In the genomic region with DNA sequence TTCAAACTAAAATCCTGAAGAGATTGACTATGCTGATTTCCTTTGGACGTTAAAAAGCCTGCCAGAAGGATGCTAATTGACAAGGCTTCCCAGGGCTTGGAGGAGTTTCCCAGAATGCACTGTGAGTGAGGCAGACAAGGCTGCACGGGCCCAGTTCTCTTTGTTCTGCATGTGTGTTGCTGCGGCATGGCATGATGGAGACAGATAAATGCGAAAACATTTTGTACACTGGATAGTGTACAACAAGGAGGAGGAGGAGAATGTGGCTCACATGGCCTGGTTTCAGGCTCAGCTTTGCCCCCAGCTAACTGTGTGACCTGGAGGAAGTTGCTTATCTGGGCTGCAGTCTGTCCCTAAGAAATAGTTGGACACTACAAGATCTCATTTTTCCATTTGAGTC, we compare ENCODE assay signal across 1 cellular context.
A peak's percentile ranks its signal among the peaks of the same experiment; 100 is the strongest.
TF ChIP-seq lines count a peak whose summit lies in the region.

No MANE protein-coding gene starts in this region.

TF ChIP-seq in K562, 482 proteins besides CTCF, POLR2A, EP300 and RAD21 (continued from another document and continues in another):
- TF ChIP-seq, protein P1, sequence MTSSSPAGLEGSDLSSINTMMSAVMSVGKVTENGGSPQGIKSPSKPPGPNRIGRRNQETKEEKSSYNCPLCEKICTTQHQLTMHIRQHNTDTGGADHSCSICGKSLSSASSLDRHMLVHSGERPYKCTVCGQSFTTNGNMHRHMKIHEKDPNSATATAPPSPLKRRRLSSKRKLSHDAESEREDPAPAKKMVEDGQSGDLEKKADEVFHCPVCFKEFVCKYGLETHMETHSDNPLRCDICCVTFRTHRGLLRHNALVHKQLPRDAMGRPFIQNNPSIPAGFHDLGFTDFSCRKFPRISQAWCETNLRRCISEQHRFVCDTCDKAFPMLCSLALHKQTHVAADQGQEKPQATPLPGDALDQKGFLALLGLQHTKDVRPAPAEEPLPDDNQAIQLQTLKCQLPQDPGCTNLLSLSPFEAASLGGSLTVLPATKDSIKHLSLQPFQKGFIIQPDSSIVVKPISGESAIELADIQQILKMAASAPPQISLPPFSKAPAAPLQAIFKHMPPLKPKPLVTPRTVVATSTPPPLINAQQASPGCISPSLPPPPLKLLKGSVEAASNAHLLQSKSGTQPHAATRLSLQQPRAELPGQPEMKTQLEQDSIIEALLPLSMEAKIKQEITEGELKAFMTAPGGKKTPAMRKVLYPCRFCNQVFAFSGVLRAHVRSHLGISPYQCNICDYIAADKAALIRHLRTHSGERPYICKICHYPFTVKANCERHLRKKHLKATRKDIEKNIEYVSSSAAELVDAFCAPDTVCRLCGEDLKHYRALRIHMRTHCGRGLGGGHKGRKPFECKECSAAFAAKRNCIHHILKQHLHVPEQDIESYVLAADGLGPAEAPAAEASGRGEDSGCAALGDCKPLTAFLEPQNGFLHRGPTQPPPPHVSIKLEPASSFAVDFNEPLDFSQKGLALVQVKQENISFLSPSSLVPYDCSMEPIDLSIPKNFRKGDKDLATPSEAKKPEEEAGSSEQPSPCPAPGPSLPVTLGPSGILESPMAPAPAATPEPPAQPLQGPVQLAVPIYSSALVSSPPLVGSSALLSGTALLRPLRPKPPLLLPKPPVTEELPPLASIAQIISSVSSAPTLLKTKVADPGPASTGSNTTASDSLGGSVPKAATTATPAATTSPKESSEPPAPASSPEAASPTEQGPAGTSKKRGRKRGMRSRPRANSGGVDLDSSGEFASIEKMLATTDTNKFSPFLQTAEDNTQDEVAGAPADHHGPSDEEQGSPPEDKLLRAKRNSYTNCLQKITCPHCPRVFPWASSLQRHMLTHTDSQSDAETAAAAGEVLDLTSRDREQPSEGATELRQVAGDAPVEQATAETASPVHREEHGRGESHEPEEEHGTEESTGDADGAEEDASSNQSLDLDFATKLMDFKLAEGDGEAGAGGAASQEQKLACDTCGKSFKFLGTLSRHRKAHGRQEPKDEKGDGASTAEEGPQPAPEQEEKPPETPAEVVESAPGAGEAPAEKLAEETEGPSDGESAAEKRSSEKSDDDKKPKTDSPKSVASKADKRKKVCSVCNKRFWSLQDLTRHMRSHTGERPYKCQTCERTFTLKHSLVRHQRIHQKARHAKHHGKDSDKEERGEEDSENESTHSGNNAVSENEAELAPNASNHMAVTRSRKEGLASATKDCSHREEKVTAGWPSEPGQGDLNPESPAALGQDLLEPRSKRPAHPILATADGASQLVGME (CRISPR knock-in tag; IDR thresholded peaks at IDR 0.05), result peak; percentile 86; the same call in 1 of the 2 replicates
- TF ChIP-seq TCF7 (IDR thresholded peaks at IDR 0.05; ENCODE audit: borderline replicate concordance), result no peak
- TF ChIP-seq ZMIZ1 (IDR thresholded peaks at IDR 0.05; ENCODE audit: low read depth in 2 of 2, low read length in 2 of 2), result no peak
- no peak for TF ChIP-seq FOXK2 (conservative IDR thresholded peaks at IDR 0.05 in 1 of 2, IDR thresholded peaks at IDR 0.05 in 1 of 2; ENCODE audit: low read depth in 2 of 2)
- TF ChIP-seq KDM1A (IDR thresholded peaks at IDR 0.05), result peak in 1 of 2 experiments; percentile 84; a peak in 2 of 4 replicates
- TF ChIP-seq MAFK (IDR thresholded peaks at IDR 0.05; ENCODE audit: low read length), result no peak
- TF ChIP-seq U2AF1 (optimal IDR thresholded peaks at IDR 0.05; ENCODE audit: low read depth, low read length), result no peak
- TF ChIP-seq ZNF124 (CRISPR knock-in tag; IDR thresholded peaks at IDR 0.05), result no peak
- peak; percentile 79; the same call in 1 of the 2 replicates for TF ChIP-seq CTBP1 (IDR thresholded peaks at IDR 0.05; ENCODE audit: borderline replicate concordance)
- TF ChIP-seq SMAD2 (IDR thresholded peaks at IDR 0.05; ENCODE audit: low read depth, low read length), result no peak
- peak; percentile 28 for TF ChIP-seq CBFA2T2 (conservative IDR thresholded peaks at IDR 0.05)
- TF ChIP-seq NR4A1 (CRISPR knock-in tag; IDR thresholded peaks at IDR 0.05), result no peak
- TF ChIP-seq NR4A1 (tag; IDR thresholded peaks at IDR 0.05), result peak; percentile 66; the same call in 1 of the 2 replicates
- TF ChIP-seq PRMT5 (CRISPR knock-in tag; IDR thresholded peaks at IDR 0.05), result no peak
- no peak for TF ChIP-seq ESRRA (IDR thresholded peaks at IDR 0.05; ENCODE audit: borderline replicate concordance, low read depth)
- no peak for TF ChIP-seq ETS2 (tag; IDR thresholded peaks at IDR 0.05; ENCODE audit: borderline replicate concordance, poor library complexity, severe bottlenecking)
- TF ChIP-seq ZC3H4 (CRISPR knock-in tag; IDR thresholded peaks at IDR 0.05; ENCODE audit: borderline replicate concordance), result no peak
- no peak for TF ChIP-seq HDAC3 (IDR thresholded peaks at IDR 0.05; ENCODE audit: borderline replicate concordance, partially characterized antibody)
- TF ChIP-seq ZNF408 (CRISPR knock-in tag; IDR thresholded peaks at IDR 0.05; ENCODE audit: low read depth), result no peak
- no peak for TF ChIP-seq SAFB (IDR thresholded peaks at IDR 0.05; ENCODE audit: borderline replicate concordance, low read depth, low read length)
- 0 out of 4 replicates have a peak, but pooled peaks of 1 of the 2 experiments have one; percentile 24 for TF ChIP-seq MAZ (CRISPR knock-in tag; conservative IDR thresholded peaks at IDR 0.05 in 1 of 2, IDR thresholded peaks at IDR 0.05 in 1 of 2)
- no peak for TF ChIP-seq CREB1 (IDR thresholded peaks at IDR 0.05)
- TF ChIP-seq CREB1 (CRISPR knock-in tag; IDR thresholded peaks at IDR 0.05), result no peak
- TF ChIP-seq TAL1 (IDR thresholded peaks at IDR 0.05), result no peak
- no peak for TF ChIP-seq CBX5 (IDR thresholded peaks at IDR 0.05; ENCODE audit: borderline replicate concordance, low read depth)
- peak; percentile 44 for TF ChIP-seq TCF3 (CRISPR knock-in tag; IDR thresholded peaks at IDR 0.05)
- TF ChIP-seq, protein P2, sequence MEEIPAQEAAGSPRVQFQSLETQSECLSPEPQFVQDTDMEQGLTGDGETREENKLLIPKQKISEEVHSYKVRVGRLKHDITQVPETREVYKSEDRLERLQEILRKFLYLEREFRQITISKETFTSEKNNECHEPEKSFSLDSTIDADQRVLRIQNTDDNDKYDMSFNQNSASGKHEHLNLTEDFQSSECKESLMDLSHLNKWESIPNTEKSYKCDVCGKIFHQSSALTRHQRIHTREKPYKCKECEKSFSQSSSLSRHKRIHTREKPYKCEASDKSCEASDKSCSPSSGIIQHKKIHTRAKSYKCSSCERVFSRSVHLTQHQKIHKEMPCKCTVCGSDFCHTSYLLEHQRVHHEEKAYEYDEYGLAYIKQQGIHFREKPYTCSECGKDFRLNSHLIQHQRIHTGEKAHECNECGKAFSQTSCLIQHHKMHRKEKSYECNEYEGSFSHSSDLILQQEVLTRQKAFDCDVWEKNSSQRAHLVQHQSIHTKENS (CRISPR knock-in tag; IDR thresholded peaks at IDR 0.05), result no peak
- TF ChIP-seq, protein P3, sequence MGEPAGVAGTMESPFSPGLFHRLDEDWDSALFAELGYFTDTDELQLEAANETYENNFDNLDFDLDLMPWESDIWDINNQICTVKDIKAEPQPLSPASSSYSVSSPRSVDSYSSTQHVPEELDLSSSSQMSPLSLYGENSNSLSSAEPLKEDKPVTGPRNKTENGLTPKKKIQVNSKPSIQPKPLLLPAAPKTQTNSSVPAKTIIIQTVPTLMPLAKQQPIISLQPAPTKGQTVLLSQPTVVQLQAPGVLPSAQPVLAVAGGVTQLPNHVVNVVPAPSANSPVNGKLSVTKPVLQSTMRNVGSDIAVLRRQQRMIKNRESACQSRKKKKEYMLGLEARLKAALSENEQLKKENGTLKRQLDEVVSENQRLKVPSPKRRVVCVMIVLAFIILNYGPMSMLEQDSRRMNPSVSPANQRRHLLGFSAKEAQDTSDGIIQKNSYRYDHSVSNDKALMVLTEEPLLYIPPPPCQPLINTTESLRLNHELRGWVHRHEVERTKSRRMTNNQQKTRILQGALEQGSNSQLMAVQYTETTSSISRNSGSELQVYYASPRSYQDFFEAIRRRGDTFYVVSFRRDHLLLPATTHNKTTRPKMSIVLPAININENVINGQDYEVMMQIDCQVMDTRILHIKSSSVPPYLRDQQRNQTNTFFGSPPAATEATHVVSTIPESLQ (CRISPR knock-in tag; IDR thresholded peaks at IDR 0.05), result no peak
- TF ChIP-seq TEAD1 (CRISPR knock-in tag; IDR thresholded peaks at IDR 0.05), result 0 out of 4 replicates have a peak, but pooled peaks of 1 of the 2 experiments have one; percentile 17
- no peak for TF ChIP-seq NONO (IDR thresholded peaks at IDR 0.05; ENCODE audit: low read depth in 2 of 2, low read length in 1 of 2)
- no peak for TF ChIP-seq NELFE (IDR thresholded peaks at IDR 0.05; ENCODE audit: insufficient read depth, insufficient read length)
- TF ChIP-seq NR2C2 (CRISPR knock-in tag; IDR thresholded peaks at IDR 0.05), result no peak
- TF ChIP-seq NR2C2 (tag; IDR thresholded peaks at IDR 0.05), result 0 out of 2 replicates have a peak, but pooled peaks have one; percentile 48
- TF ChIP-seq SMAD3 (CRISPR knock-in tag; conservative IDR thresholded peaks at IDR 0.05), result no peak
- TF ChIP-seq HNRNPLL (IDR thresholded peaks at IDR 0.05; ENCODE audit: low read depth, low read length, poor library complexity, severe bottlenecking), result no peak
- peak; percentile 51; the same call in 1 of the 2 replicates for TF ChIP-seq SMAD4 (CRISPR knock-in tag; conservative IDR thresholded peaks at IDR 0.05)
- no peak for TF ChIP-seq NFYB (IDR thresholded peaks at IDR 0.05; ENCODE audit: extremely low read depth, insufficient read length)
- TF ChIP-seq E2F3 (CRISPR knock-in tag; IDR thresholded peaks at IDR 0.05), result no peak
- TF ChIP-seq ZNF143 (CRISPR knock-in tag; IDR thresholded peaks at IDR 0.05), result peak; percentile 68; the same call in 1 of the 2 replicates
- 0 out of 4 replicates have a peak, but pooled peaks of 1 of the 2 experiments have one; percentile 45 for TF ChIP-seq HDAC1 (IDR thresholded peaks at IDR 0.05)
- TF ChIP-seq PTBP1 (IDR thresholded peaks at IDR 0.05; ENCODE audit: low read depth, low read length), result no peak
- peak in 1 of 2 experiments; percentile 43 for TF ChIP-seq AFF1 (IDR thresholded peaks at IDR 0.05; ENCODE audit: low read depth in 1 of 2, partially characterized antibody in 2 of 2)
- no peak for TF ChIP-seq HMGN3 (IDR thresholded peaks at IDR 0.05; ENCODE audit: borderline replicate concordance, extremely low read depth, insufficient read length, low read depth, low read length)
